Comparison of ENCODE assay signal across 18 cellular contexts in the genomic region with DNA sequence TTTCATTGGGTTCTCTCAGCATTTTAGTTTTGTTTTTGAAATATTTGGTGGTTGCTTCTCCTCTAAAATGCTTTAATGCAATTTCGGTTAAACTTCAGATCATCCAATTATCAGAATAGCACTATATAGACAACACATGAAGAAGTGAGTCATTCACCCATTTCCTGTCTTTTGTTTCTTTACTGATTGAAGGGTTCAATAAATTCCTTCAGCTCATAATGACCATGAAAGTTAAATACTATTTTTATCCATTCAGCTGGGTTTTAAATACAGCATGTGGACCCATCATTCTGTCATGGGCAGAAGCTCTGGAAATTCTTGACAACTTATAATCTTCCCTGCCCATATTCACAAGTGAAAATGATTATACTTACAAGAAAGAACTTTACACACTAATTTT.
"Had no signal": no experiment of that assay in that cellular context is flagged by ENCODE, and none has a peak within 500 bp of the region (broad histone marks: within the 10 kb centered on the region; RNA-seq: fewer than 3 reads in every experiment).

No MANE protein-coding gene starts in this region.

- ATAC-seq: activated T-helper 17 cell treated with anti-CD3 and anti-CD28 coated beads, Interleukin-2, amount 50 U/mL, for 72 hours; left ventricle myocardium superior had no signal

- H3K4me3 ChIP-seq: cardiac muscle cell, esophagus squamous epithelium, right atrium auricular region, transverse colon had no signal

- H3K27ac Mint-ChIP-seq: activated T-helper 17 cell treated with anti-CD3 and anti-CD28 coated beads, Interleukin-2, amount 50 U/mL, for 72 hours; nephron; progenitor cell of endocrine pancreas had no signal

- H3K9me3 Mint-ChIP-seq: activated T-helper 17 cell treated with anti-CD3 and anti-CD28 coated beads, Interleukin-2, amount 50 U/mL, for 72 hours; nephron had no signal

- H3K4me3 Mint-ChIP-seq: activated T-helper 17 cell treated with anti-CD3 and anti-CD28 coated beads, Interleukin-2, amount 50 U/mL, for 72 hours; nephron had no signal

- H3K9me3 ChIP-seq: esophagus squamous epithelium, right atrium auricular region, transverse colon had no signal

- H3K27ac ChIP-seq: cardiac muscle cell, esophagus squamous epithelium, foreskin keratinocyte, right atrium auricular region, transverse colon had no signal

- H3K27me3 Mint-ChIP-seq: progenitor cell of endocrine pancreas had no signal

- H3K4me1 Mint-ChIP-seq: activated T-helper 17 cell treated with anti-CD3 and anti-CD28 coated beads, Interleukin-2, amount 50 U/mL, for 72 hours; nephron had no signal

- DNase-seq: activated CD4-positive, CD25-positive, alpha-beta regulatory T cell treated with anti-CD3 and anti-CD28 coated beads, Interleukin-2, amount 50 U/mL, for 72 hours; activated naive CD4-positive, alpha-beta T cell treated with Interleukin-2 at 50 U/mL for 16 hours; activated T-cell treated with anti-CD3 and anti-CD28 coated beads for 4 hours; esophagus squamous epithelium; foreskin keratinocyte; left ventricle myocardium superior; nucleus accumbens; small intestine; stimulated activated CD4-positive, alpha-beta T cell treated with anti-CD3 and anti-CD28 coated beads, Interleukin-4, amount 100 ng/mL, for 4 hours; stimulated activated CD8-positive, alpha-beta memory T cell treated with anti-CD3 and anti-CD28 coated beads, Interleukin-4, amount 100 ng/mL, for 48 hours; stimulated activated naive CD4-positive, alpha-beta T cell treated with Interleukin-2 at 50 U/mL for 16 hours; T1000; transverse colon had no signal

- H3K27me3 ChIP-seq: cardiac muscle cell, esophagus squamous epithelium, foreskin keratinocyte, right atrium auricular region, transverse colon had no signal

- H3K4me1 ChIP-seq: esophagus squamous epithelium, right atrium auricular region, transverse colon had no signal

- H3K36me3 ChIP-seq: cardiac muscle cell, esophagus squamous epithelium, right atrium auricular region, transverse colon had no signal
